ENCODE assay signal across 25 cellular contexts in the genomic region with DNA sequence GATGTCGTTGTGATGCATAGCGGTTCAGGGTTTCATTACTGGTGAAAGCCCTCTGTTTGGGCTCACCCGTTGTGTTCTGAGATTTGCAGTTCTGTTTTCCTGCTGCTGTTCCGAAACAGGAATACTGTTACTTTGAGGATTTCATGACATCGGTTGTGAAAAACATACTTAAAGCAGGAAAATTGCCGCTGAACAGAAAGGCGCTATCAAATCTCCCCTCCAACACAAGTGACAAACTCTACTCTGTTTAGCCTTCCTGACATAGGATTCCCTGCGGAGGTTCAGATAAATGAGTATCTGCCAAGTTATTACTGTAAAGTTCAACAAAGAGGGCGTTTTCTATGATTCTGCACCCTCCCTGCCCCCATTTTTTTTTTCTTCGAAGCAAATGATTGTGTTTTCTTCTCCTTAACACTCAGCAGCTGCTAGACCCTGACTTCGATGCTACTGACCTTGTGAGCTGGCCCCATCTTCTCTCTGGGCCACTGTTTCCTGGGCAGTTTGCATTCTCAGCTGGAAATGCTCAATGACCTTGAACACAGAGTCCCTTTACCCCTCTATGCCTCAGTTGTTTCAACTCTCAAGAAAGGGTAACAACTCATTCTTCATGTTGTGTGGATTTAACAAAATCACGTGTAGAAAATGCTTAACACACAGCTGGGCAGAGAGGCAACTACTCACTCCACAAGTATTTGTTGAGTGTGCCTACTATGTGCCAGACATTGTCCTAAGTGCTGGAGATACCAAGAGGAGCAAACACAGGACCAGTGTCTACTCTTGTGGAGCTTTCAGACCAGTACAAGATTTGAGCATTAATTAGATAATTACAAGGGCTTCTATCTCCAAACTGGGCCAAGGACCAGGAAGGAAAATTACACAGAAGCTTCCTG.
A peak's percentile ranks its signal among the peaks of the same experiment; 100 is the strongest.
DNase-seq lines count a peak whose midpoint lies in the region; ATAC-seq, FAIRE-seq and TF ChIP-seq lines count a peak whose summit lies in the region.
"Had no signal": no experiment of that assay in that cellular context is flagged by ENCODE, and none has a peak within 500 bp of the region (broad histone marks: within the 10 kb centered on the region; RNA-seq: fewer than 3 reads in every experiment).

No MANE protein-coding gene starts in this region.

- no peak for FAIRE-seq in H1 (lab: Jason Lieb, UNC)
- no peak for FAIRE-seq in HepG2 (lab: Jason Lieb, UNC)
- FAIRE-seq: bronchial epithelial cell, GM18507 had no signal

- no peak overlapping the region for H3K4ac ChIP-seq in H1 (replicated peaks; ENCODE audit: insufficient read length, low read depth, low read length)

- no peak overlapping the region for H2AFZ ChIP-seq in H1 (ENCODE audit: low read length)
- no peak overlapping the region for H2AFZ ChIP-seq in HepG2 (ENCODE audit: low read length)

- H3K79me1 ChIP-seq in H1 (ENCODE audit: low read depth, low read length): no peaks in the 10 kb centered on the region

- no peaks in the 10 kb centered on the region for H3K79me2 ChIP-seq in H1 (ENCODE audit: control insufficient read depth in 1 of 2, insufficient read depth in 2 of 2, low read length in 2 of 2)
- H3K79me2 ChIP-seq in HepG2 (ENCODE audit: insufficient read depth, low read length): no peaks in the 10 kb centered on the region

- POLR2A ChIA-PET in H1 (lab: Charles Lee; ENCODE audit: partially characterized antibody): interaction anchor here (0.6 to 1.0 kb wide), 2 partner anchors 10 to 103 kb away, joined by 3 to 4 read pairs; no protein-coding TSS in a partner anchor
- POLR2A ChIA-PET in HepG2 (lab: Yijun Ruan, JAX): no interaction called here

- no peaks in the 10 kb centered on the region for H3K27me3 ChIP-seq in H1 (replicated peaks in 1 of 4; ENCODE audit: control insufficient read depth in 3 of 4, extremely low read depth in 1 of 4, insufficient read depth in 3 of 4, low read length in 3 of 4)
- no peaks in the 10 kb centered on the region for H3K27me3 ChIP-seq in HepG2 (ENCODE audit: control insufficient read depth in 1 of 2, insufficient read depth in 2 of 2, low read length in 2 of 2)
- no peaks in the 10 kb centered on the region for H3K27me3 ChIP-seq in psoas muscle (ENCODE audit: insufficient read depth in 3 of 3, low read length in 2 of 3)
- H3K27me3 ChIP-seq: BLaER1 treated with 17β-estradiol and CSF1 and Interleukin-3, amounts not matched to agents 10 nM and 100 nM; SJSA1; stomach; uterus had no signal

- CTCF ChIA-PET in H1 (lab: Charles Lee; ENCODE audit: partially characterized antibody) (no interaction called here), HepG2 (lab: Yijun Ruan, JAX; ENCODE audit: low intra/inter-chr PET ratio, low total read pairs) (no interaction called here)

- no peak for ATAC-seq in HepG2
- no peak for ATAC-seq in psoas muscle
- no peak for ATAC-seq in GM21737 (IDR thresholded peaks at IDR 0.05; ENCODE audit: unreplicated experiment)
- ATAC-seq: activated T-cell treated with anti-CD3 and anti-CD28 coated beads, Interleukin-2, amount 50 U/mL, for 4 hours; GM23338; natural killer cell; Panc1 had no signal

- peak; percentile 31 for DNase-seq in NCI-H2227 treated with DMSO at 0.1 percent for 48 hours (lab: John Stamatoyannopoulos, UW)
- DNase-seq in H1 (ENCODE audit: low read depth in 1 of 2, low spot score in 2 of 2): no peak
- DNase-seq in HepG2 (ENCODE audit: low spot score): no peak
- no peak for DNase-seq in psoas muscle
- no peak for DNase-seq in OCI-M2 (lab: John Stamatoyannopoulos, UW; ENCODE audit: unreplicated experiment)
- no peak for DNase-seq in MV-4-11 (lab: John Stamatoyannopoulos, UW)
- DNase-seq in activated gamma-delta T cell (lab: John Stamatoyannopoulos, UW): no peak
- DNase-seq: activated CD4-positive, CD25-positive, alpha-beta regulatory T cell treated with anti-CD3 and anti-CD28 coated beads, Interleukin-2, amount 50 U/mL, for 72 hours; activated naive CD4-positive, alpha-beta T cell treated with Interleukin-2 at 50 U/mL for 16 hours; activated T-cell treated with anti-CD3 and anti-CD28 coated beads, Interleukin-2, amount 50 U/mL, for 4 hours; DMS79 treated with DMSO at 0.1 percent for 48 hours; glutamatergic neuron; natural killer cell; NCI-H1105 treated with DMSO at 0.1 percent for 48 hours; NCI-H2107; stomach; T-helper 1 cell; uterus had no signal

- no peak overlapping the region for H4K5ac ChIP-seq in H1 (ENCODE audit: insufficient read length, low read depth, low read length)

- no peak overlapping the region for H3K56ac ChIP-seq in H1 (replicated peaks; ENCODE audit: insufficient read length, low read depth, low read length)

- H3K18ac ChIP-seq in H1 (ENCODE audit: extremely low read depth, low read length): no peak overlapping the region

- no TSS peak for BruUV-seq in HepG2 (replicated peaks; lab: Mats Ljungman, UMichigan)

- TF ChIP-seq RAD21 in H1 (IDR thresholded peaks at IDR 0.05 in 1 of 2, conservative IDR thresholded peaks at IDR 0.05 in 1 of 2; ENCODE audit: low read depth in 2 of 2, low read length in 2 of 2) (no peak), HepG2 (CRISPR knock-in tag; IDR thresholded peaks at IDR 0.05) (no peak)

- H3K27ac ChIP-seq in H1 (ENCODE audit: low read depth, low read length) (no peak overlapping the region), HepG2 (ENCODE audit: extremely low read length, insufficient read depth, low read length) (no peak overlapping the region), psoas muscle (peak overlapping the region; percentile 21)
- H3K27ac ChIP-seq: BLaER1 treated with 17β-estradiol and CSF1 and Interleukin-3, amounts not matched to agents 10 nM and 100 nM; SJSA1 had no signal

- intact Hi-C loops in HepG2 (cut with micrococcal nuclease; ENCODE audit: unreplicated experiment) (no loop called here), psoas muscle (cut with DNase I) (no loop called here)

- no peak overlapping the region for H2BK120ac ChIP-seq in H1 (replicated peaks; ENCODE audit: low read depth, low read length)

- H3K9me3 ChIP-seq in H1 (ENCODE audit: insufficient read depth in 2 of 2, low read depth in 1 of 2, low read length in 1 of 2) (no peaks in the 10 kb centered on the region), HepG2 (ENCODE audit: low read length) (no peaks in the 10 kb centered on the region), psoas muscle (no peaks in the 10 kb centered on the region)
- H3K9me3 ChIP-seq: BLaER1 treated with 17β-estradiol and CSF1 and Interleukin-3, amounts not matched to agents 10 nM and 100 nM; SJSA1; stomach; uterus had no signal

- no peak overlapping the region for H2AK5ac ChIP-seq in H1 (ENCODE audit: low read depth, low read length)

- in situ Hi-C loops in HepG2 (cut with HindIII; ENCODE audit: extremely low pct_ligation_motif_present, low pct_unique_long_range_greater_than_20kb): no loop called here

- no peak overlapping the region for H3K23ac ChIP-seq in H1 (ENCODE audit: insufficient read length)

- no peak overlapping the region for H2BK20ac ChIP-seq in H1 (ENCODE audit: low read length)

- no peak overlapping the region for H3K14ac ChIP-seq in H1 (ENCODE audit: insufficient read length)

- no peak overlapping the region for H3K4me3 ChIP-seq in H1 (ENCODE audit: extremely low read depth in 1 of 4, insufficient read depth in 2 of 4, low read depth in 3 of 4, low read length in 4 of 4)
- H3K4me3 ChIP-seq in HepG2 (replicated peaks in 1 of 3; ENCODE audit: insufficient read depth in 1 of 3, low read depth in 2 of 3, low read length in 3 of 3): no peak overlapping the region
- H3K4me3 ChIP-seq in psoas muscle: no peak overlapping the region
- H3K4me3 ChIP-seq: BLaER1 treated with 17β-estradiol and CSF1 and Interleukin-3, amounts not matched to agents 10 nM and 100 nM; GM23338; SJSA1; stomach; uterus had no signal

- TF ChIP-seq CTCF in H1 (IDR thresholded peaks at IDR 0.05; ENCODE audit: control extremely low read depth in 1 of 3, insufficient read depth in 1 of 3, low read depth in 1 of 3, low read length in 3 of 3) (no peak), HepG2 (CRISPR knock-in tag; IDR thresholded peaks at IDR 0.05) (no peak), psoas muscle (IDR thresholded peaks at IDR 0.05) (no peak)

- no peaks in the 10 kb centered on the region for H4K20me1 ChIP-seq in H1 (replicated peaks in 1 of 2; ENCODE audit: control insufficient read depth in 1 of 2, insufficient read depth in 2 of 2, low read length in 2 of 2)
- H4K20me1 ChIP-seq in HepG2 (ENCODE audit: insufficient read depth, low read length): no peaks in the 10 kb centered on the region
- H4K20me1 ChIP-seq: BLaER1 treated with 17β-estradiol and CSF1 and Interleukin-3, amounts not matched to agents 10 nM and 100 nM had no signal

- H3K36me3 ChIP-seq in H1 (ENCODE audit: control insufficient read depth in 2 of 4, insufficient read depth in 4 of 4, low read length in 3 of 4) (no peaks in the 10 kb centered on the region), HepG2 (replicated peaks in 1 of 2; ENCODE audit: control insufficient read depth in 1 of 2, insufficient read depth in 2 of 2, low read length in 2 of 2) (no peaks in the 10 kb centered on the region), psoas muscle (ENCODE audit: insufficient read depth in 1 of 2, low read depth in 1 of 2) (no peaks in the 10 kb centered on the region)
- H3K36me3 ChIP-seq: BLaER1 treated with 17β-estradiol and CSF1 and Interleukin-3, amounts not matched to agents 10 nM and 100 nM; SJSA1; stomach; uterus had no signal

- TF ChIP-seq EP300 in H1 (IDR thresholded peaks at IDR 0.05; ENCODE audit: borderline replicate concordance in 1 of 2, low read depth in 2 of 2, low read length in 2 of 2) (no peak), HepG2 (IDR thresholded peaks at IDR 0.05; ENCODE audit: low read depth in 2 of 2, low read length in 2 of 2) (no peak), HepG2 (CRISPR knock-in tag; IDR thresholded peaks at IDR 0.05; ENCODE audit: borderline replicate concordance) (no peak)

- TF ChIP-seq POLR2A in H1 (IDR thresholded peaks at IDR 0.05; ENCODE audit: control extremely low read depth in 1 of 2, low read depth in 2 of 2, low read length in 2 of 2) (no peak), HepG2 (IDR thresholded peaks at IDR 0.05; ENCODE audit: insufficient read depth in 1 of 2, low read depth in 2 of 2, low read length in 2 of 2) (no peak)

- no peak overlapping the region for H2BK12ac ChIP-seq in H1 (ENCODE audit: low read depth, low read length)

- H2BK15ac ChIP-seq in H1 (ENCODE audit: low read length): peak overlapping the region; percentile 72; the same call in 1 of the 2 replicates

- WGBS in H1 (ENCODE audit: extremely low coverage in 1 of 2, insufficient coverage in 1 of 2, insufficient read length in 1 of 2, insufficient replicate concordance in 2 of 2, low coverage in 1 of 2, low lambda C conversion rate in 2 of 2, missing lambda C conversion rate in 1 of 2), 2 experiments: 93% methylated on average over 12 of the region's 12 CpGs; no CpG with 5 or more reads in 1 of the 2 experiments
- WGBS in HepG2 (ENCODE audit: low lambda C conversion rate): 81% methylated on average over 12 of the region's 12 CpGs
- 70 to 77% (median 75%) methylated on average over 12 of the region's 12 CpGs for WGBS in psoas muscle, 3 donors

- H3K9ac ChIP-seq in H1 (replicated peaks in 1 of 4; ENCODE audit: extremely low read depth in 1 of 4, low read depth in 3 of 4, low read length in 3 of 4) (no peak overlapping the region), HepG2 (ENCODE audit: insufficient read depth, low read depth, low read length) (no peak overlapping the region)
- H3K9ac ChIP-seq: BLaER1 treated with 17β-estradiol and CSF1 and Interleukin-3, amounts not matched to agents 10 nM and 100 nM had no signal

- H4K91ac ChIP-seq in H1 (replicated peaks; ENCODE audit: insufficient read length, low read length): no peak overlapping the region

- H3K4me2 ChIP-seq in H1 (ENCODE audit: insufficient read depth in 1 of 2, low read depth in 2 of 2, low read length in 2 of 2) (no peak overlapping the region), HepG2 (ENCODE audit: low read depth, low read length) (no peak overlapping the region)
- H3K4me2 ChIP-seq: BLaER1 treated with 17β-estradiol and CSF1 and Interleukin-3, amounts not matched to agents 10 nM and 100 nM; GM23338 had no signal

- H3K4me1 ChIP-seq in H1 (replicated peaks in 1 of 4; ENCODE audit: control insufficient read depth in 3 of 4, insufficient read depth in 4 of 4, low read length in 3 of 4): no peaks in the 10 kb centered on the region
- H3K4me1 ChIP-seq in HepG2 (ENCODE audit: insufficient read depth, low read length): peaks cover 29% of the 10 kb centered on the region
- H3K4me1 ChIP-seq in psoas muscle: peaks cover 9% of the 10 kb centered on the region
- H3K4me1 ChIP-seq: uterus had no signal

- no peak overlapping the region for H2BK5ac ChIP-seq in H1 (ENCODE audit: low read depth, low read length)

- H4K8ac ChIP-seq in H1 (ENCODE audit: extremely low read depth, insufficient read depth, low read length): no peak overlapping the region

- no peaks in the 10 kb centered on the region for H3K23me2 ChIP-seq in H1 (ENCODE audit: low read depth, low read length)
